In the genomic region with DNA sequence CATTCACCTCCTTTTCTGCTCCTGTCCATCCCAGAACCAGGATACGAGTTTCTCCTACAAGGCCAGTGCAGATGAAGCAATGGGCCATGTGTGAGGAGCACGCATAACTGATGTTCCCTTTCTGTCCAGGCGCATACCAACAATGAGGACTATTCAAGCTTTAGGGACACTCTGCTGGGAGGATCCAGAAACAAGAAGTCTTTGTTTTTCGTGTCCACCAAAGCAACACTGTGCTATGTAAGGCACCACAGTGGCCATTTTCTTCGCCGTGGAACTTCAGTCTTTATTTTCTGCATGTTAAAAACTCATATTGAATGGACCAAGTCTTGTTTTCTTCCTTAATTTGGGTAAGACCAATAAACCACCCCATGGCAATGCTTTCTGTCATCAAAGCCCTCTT, we compare ENCODE assay signal across 1 cellular context.
TF ChIP-seq lines count a peak whose summit lies in the region.

No MANE protein-coding gene starts in this region.

TF ChIP-seq in H1, 55 proteins besides CTCF, POLR2A, EP300 and RAD21 (continued from another document):
- TF ChIP-seq TAF7 (optimal IDR thresholded peaks at IDR 0.05; ENCODE audit: borderline replicate concordance, low read depth, low read length) (no peak), CREB1 (IDR thresholded peaks at IDR 0.05) (no peak), CTBP2 (IDR thresholded peaks at IDR 0.05; ENCODE audit: borderline replicate concordance, insufficient read depth, insufficient read length, low read length) (no peak), BCL11A (IDR thresholded peaks at IDR 0.05; ENCODE audit: low read depth in 2 of 2, low read length in 2 of 2) (no peak), TEAD4 (IDR thresholded peaks at IDR 0.05; ENCODE audit: low read depth, low read length) (no peak), MAFK (IDR thresholded peaks at IDR 0.05; ENCODE audit: low read depth, low read length) (no peak), RNF2 (IDR thresholded peaks at IDR 0.05; ENCODE audit: borderline replicate concordance, low read depth, low read length, missing control alignments, poor library complexity, severe bottlenecking) (no peak), SAP30 (IDR thresholded peaks at IDR 0.05; ENCODE audit: insufficient read depth, insufficient replicate concordance, low read length) (no peak), HDAC2 (IDR thresholded peaks at IDR 0.05; ENCODE audit: borderline replicate concordance in 1 of 2, low read depth in 2 of 2, low read length in 2 of 2) (no peak)
